1 cellular context compared by ENCODE assay signal in genomic region chr11:61797263-61797944, GRCh38.
A peak's percentile ranks its signal among the peaks of the same experiment; 100 is the strongest.
TF ChIP-seq lines count a peak whose summit lies in the region.

No MANE protein-coding gene starts in this region.

TF ChIP-seq in Ishikawa, 13 proteins besides CTCF, POLR2A, EP300 and RAD21:
- TF ChIP-seq TEAD4 (IDR thresholded peaks at IDR 0.05) (no peak), TCF12 (IDR thresholded peaks at IDR 0.05; ENCODE audit: low read depth) (no peak), YY1 (IDR thresholded peaks at IDR 0.05; ENCODE audit: low read depth) (peak; percentile 59; the same call in 1 of the 2 replicates), ZBTB7A (IDR thresholded peaks at IDR 0.05; ENCODE audit: low read depth) (no peak)
